27 cellular contexts compared by ENCODE assay signal in genomic region chr6:110474500-110474899, GRCh38. TPM values are rescaled to one million over a fixed set of nuclear protein-coding genes. Genes with fewer than 3 reads are reported as not detected.
"Had no signal": no experiment of that assay in that cellular context is flagged by ENCODE, and none has a peak within 500 bp of the region (broad histone marks: within the 10 kb centered on the region; RNA-seq: fewer than 3 reads in every experiment).

No MANE protein-coding gene starts in this region.

- H3K4me2 ChIP-seq: SK-N-SH had no signal

- H3K4me3 ChIP-seq: adrenal gland, SJCRH30 had no signal

- H3K4me1 ChIP-seq: adrenal gland, SJCRH30 had no signal

- H3K27ac ChIP-seq: SJCRH30, WERI-Rb-1 had no signal

- H3K27me3 ChIP-seq: adrenal gland, SJCRH30 had no signal

- H3K9me3 ChIP-seq: adrenal gland, SJCRH30, SK-N-SH had no signal

- DNase-seq: activated CD4-positive, alpha-beta T cell treated with anti-CD3 and anti-CD28 coated beads for 36 hours; activated CD4-positive, alpha-beta T cell treated with anti-CD3 and anti-CD28 coated beads, Interleukin-2, amount 50 U/mL, for 4 hours; activated CD8-positive, alpha-beta memory T cell treated with anti-CD3 and anti-CD28 coated beads, Interleukin-2, amount 50 U/mL, for 48 hours; activated CD8-positive, alpha-beta T cell treated with anti-CD3 and anti-CD28 coated beads, Interleukin-2, amount 10 ng/mL, durations not matched to agents 7 days and 5 days; activated naive CD4-positive, alpha-beta T cell treated with anti-CD3 and anti-CD28 coated beads, Interleukin-2, amount 50 U/mL, for 16 hours; activated naive CD8-positive, alpha-beta T cell treated with anti-CD3 and anti-CD28 coated beads, Interleukin-2, amount 10 ng/mL, durations not matched to agents 7 days and 5 days; activated T-cell treated with anti-CD3 and anti-CD28 coated beads, Interleukin-2, amount 50 U/mL, for 1 hour; anterior cingulate cortex; cerebellar nuclear complex; Karpas-422; NCI-H1092; NCI-H1417; NCI-H1930; NCI-H2107; NCI-H2171 treated with DMSO at 0.1 percent for 48 hours; NCI-H446; NCI-H526; NCI-H774; NK-92 treated with Interleukin-12 subunit alpha and Interleukin-12 subunit beta, amount 100 ng/mL, for 24 hours; RPMI8226; SJCRH30; SK-N-SH; WERI-Rb-1 had no signal

- H3K9ac ChIP-seq: SK-N-SH had no signal

- H3K36me3 ChIP-seq: adrenal gland, SJCRH30, WERI-Rb-1 had no signal

RNA-seq across cellular contexts. Expression of gene SLC22A16, which starts 1.9 kb away (rescaled TPM):
- total RNA-seq: activated CD4-positive, alpha-beta T cell treated with anti-CD3 and anti-CD28 coated beads for 36 hours; activated CD8-positive, alpha-beta T cell treated with anti-CD3 and anti-CD28 coated beads, Interleukin-2, amount 10 ng/mL, durations not matched to agents 7 days and 5 days; activated naive CD8-positive, alpha-beta T cell treated with anti-CD3 and anti-CD28 coated beads, Interleukin-2, amount 10 ng/mL, durations not matched to agents 7 days and 5 days; cardiac septum; Right ventricle myocardium superior; SJCRH30 had no signal
- polyA plus RNA-seq: adrenal gland, SK-N-SH had no signal

RNA-seq across cellular contexts. Expression of gene DDO, which starts 59.1 kb away (rescaled TPM):
- total RNA-seq: activated CD4-positive, alpha-beta T cell treated with anti-CD3 and anti-CD28 coated beads for 36 hours; activated CD8-positive, alpha-beta T cell treated with anti-CD3 and anti-CD28 coated beads, Interleukin-2, amount 10 ng/mL, durations not matched to agents 7 days and 5 days; activated naive CD8-positive, alpha-beta T cell treated with anti-CD3 and anti-CD28 coated beads, Interleukin-2, amount 10 ng/mL, durations not matched to agents 7 days and 5 days; T-helper 2 cell treated with Interferon-gamma antibody and Interleukin-4, amounts not matched to agents 100 ng/mL and 5 ng/mL, for 36 hours had no signal
